21 cellular contexts compared by ENCODE assay signal in genomic region chr3:114794894-114795630, GRCh38.
"Had no signal": no experiment of that assay in that cellular context is flagged by ENCODE, and none has a peak within 500 bp of the region (broad histone marks: within the 10 kb centered on the region; RNA-seq: fewer than 3 reads in every experiment).

No MANE protein-coding gene starts in this region.

- H3K27me3 ChIP-seq: dorsolateral prefrontal cortex, neural progenitor cell, ovary, tibial artery, upper lobe of left lung, uterus had no signal

- ATAC-seq: left colon; mucosa of descending colon; naive thymus-derived CD8-positive, alpha-beta T cell; right cardiac atrium; stimulated activated effector memory CD8-positive, alpha-beta T cell treated with anti-CD3 and anti-CD28 coated beads, Interleukin-12 subunit alpha, Interleukin-12 subunit beta, amount 100 ng/mL, for 72 hours had no signal

- H3K36me3 ChIP-seq: neural progenitor cell, ovary, uterus had no signal

- H3K4me3 ChIP-seq: dorsolateral prefrontal cortex, mucosa of descending colon, neural progenitor cell, ovary, tibial artery, upper lobe of left lung, uterus had no signal

- H3K27ac ChIP-seq: dorsolateral prefrontal cortex, neural progenitor cell, ovary, tibial artery, upper lobe of left lung, uterus had no signal

- H3K9me3 ChIP-seq: mucosa of descending colon, ovary, tibial artery, upper lobe of left lung, uterus had no signal

- DNase-seq: cortex of kidney; dorsolateral prefrontal cortex; effector CD8-positive, alpha-beta T cell; foreskin melanocyte; head of caudate nucleus; hippocampal formation; left colon; mammary epithelial cell; mucosa of descending colon; naive thymus-derived CD8-positive, alpha-beta T cell; nucleus accumbens; ovary; right cardiac atrium; stimulated activated CD4-positive, alpha-beta T cell treated with anti-CD3 and anti-CD28 coated beads, Interleukin-4, amount 100 ng/mL, for 1 hour; stimulated activated CD8-positive, alpha-beta memory T cell treated with anti-CD3 and anti-CD28 coated beads, Interleukin-4, amount 100 ng/mL, for 48 hours; tibial artery; upper lobe of left lung; uterus had no signal

- FAIRE-seq: keratinocyte had no signal
